In the genomic region with DNA sequence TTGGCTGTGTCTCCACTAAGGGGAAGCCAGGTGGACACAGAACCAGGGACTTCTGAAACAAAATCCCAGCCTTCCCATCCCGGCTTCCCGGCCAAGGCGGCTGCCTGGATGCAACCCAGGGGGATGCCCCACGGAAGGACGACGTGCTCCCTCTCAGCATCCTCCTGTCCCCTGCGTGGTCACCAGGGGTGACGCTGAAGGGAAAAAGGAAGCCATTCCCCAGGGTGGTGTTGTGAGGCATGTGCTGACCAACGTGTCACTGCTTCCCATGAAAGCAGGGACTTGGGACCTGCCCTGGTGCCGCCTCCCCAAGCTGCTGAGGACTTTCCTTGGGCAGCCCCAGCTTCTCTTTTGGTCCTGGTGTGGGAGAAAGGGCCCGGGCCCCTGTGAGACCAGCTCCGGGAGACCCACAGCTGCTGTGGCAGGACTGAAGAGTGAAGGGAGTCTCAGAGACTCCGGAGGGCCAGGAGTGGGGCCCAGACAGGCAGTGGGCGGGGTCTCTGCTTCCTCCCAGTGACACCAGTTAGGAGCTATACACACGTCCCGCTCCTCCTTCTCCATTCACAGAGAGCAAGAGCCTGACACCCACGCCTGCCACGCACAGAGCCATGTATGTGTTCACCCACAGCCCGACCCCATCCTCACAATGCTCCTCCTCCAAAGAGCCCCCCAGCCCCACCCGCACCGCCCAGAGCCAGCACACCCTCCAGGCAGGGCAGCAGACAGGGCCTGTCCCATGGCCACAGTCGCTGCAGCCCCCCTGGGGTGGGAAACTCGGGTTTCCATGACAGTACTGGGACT, we compare ENCODE assay signal across 1 cellular context.
TF ChIP-seq lines count a peak whose summit lies in the region.

No MANE protein-coding gene starts in this region.

TF ChIP-seq in H1, 55 proteins besides CTCF, POLR2A, EP300 and RAD21 (continued from another document):
- TF ChIP-seq FOSL1 (IDR thresholded peaks at IDR 0.05; ENCODE audit: insufficient read depth, low read depth, low read length): no peak
- TF ChIP-seq TBP (IDR thresholded peaks at IDR 0.05; ENCODE audit: low read depth, low read length): no peak
- TF ChIP-seq KDM1A (IDR thresholded peaks at IDR 0.05; ENCODE audit: borderline replicate concordance, low read length): no peak
- TF ChIP-seq SAP30 (IDR thresholded peaks at IDR 0.05; ENCODE audit: insufficient read depth, insufficient replicate concordance, low read length): no peak
- no peak for TF ChIP-seq CBX8 (IDR thresholded peaks at IDR 0.05; ENCODE audit: borderline replicate concordance, low read depth, low read length)
- no peak for TF ChIP-seq BCL11A (IDR thresholded peaks at IDR 0.05; ENCODE audit: low read depth in 2 of 2, low read length in 2 of 2)
- no peak for TF ChIP-seq BACH1 (IDR thresholded peaks at IDR 0.05; ENCODE audit: low read length)
- no peak for TF ChIP-seq SRF (IDR thresholded peaks at IDR 0.05; ENCODE audit: low read depth, low read length)
- TF ChIP-seq RXRA (IDR thresholded peaks at IDR 0.05; ENCODE audit: insufficient read depth, low read depth, low read length): no peak
- TF ChIP-seq, protein P1, sequence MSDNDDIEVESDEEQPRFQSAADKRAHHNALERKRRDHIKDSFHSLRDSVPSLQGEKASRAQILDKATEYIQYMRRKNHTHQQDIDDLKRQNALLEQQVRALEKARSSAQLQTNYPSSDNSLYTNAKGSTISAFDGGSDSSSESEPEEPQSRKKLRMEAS (IDR thresholded peaks at IDR 0.05): no peak
- TF ChIP-seq TAF1 (IDR thresholded peaks at IDR 0.05; ENCODE audit: low read depth, low read length): no peak
- no peak for TF ChIP-seq RNF2 (IDR thresholded peaks at IDR 0.05; ENCODE audit: borderline replicate concordance, low read depth, low read length, missing control alignments, poor library complexity, severe bottlenecking)
